In the genomic region with DNA sequence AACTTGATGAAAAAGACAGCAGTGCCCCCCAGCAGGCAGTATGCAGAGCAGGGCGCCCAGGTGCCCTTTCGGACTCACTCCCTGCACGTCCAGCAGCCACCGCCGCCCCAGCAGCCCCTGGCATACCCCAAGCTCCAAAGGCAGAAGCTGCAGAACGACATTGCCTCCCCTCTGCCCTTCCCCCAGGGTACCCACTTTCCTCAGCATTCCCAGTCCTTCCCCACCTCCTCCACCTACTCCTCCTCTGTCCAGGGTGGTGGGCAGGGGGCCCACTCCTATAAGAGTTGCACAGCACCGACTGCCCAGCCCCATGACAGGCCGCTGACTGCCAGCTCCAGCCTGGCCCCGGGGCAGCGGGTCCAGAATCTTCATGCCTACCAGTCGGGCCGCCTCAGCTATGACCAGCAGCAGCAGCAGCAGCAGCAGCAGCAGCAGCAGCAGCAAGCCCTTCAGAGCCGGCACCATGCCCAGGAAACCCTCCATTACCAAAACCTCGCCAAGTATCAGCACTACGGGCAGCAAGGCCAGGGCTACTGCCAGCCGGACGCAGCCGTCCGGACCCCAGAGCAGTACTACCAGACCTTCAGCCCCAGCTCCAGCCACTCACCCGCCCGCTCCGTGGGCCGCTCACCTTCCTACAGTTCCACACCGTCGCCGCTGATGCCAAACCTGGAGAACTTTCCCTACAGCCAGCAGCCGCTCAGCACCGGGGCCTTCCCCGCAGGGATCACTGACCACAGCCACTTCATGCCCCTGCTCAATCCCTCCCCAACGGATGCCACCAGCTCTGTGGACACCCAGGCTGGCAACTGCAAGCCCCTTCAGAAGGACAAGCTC, we compare ENCODE assay signal across 13 cellular contexts. TPM values are rescaled to one million over a fixed set of nuclear protein-coding genes. Genes with fewer than 3 reads are reported as not detected.
DNase-seq lines count a peak whose midpoint lies in the region; ATAC-seq and TF ChIP-seq lines count a peak whose summit lies in the region.
"Had no signal": no experiment of that assay in that cellular context is flagged by ENCODE, and none has a peak within 500 bp of the region (broad histone marks: within the 10 kb centered on the region; RNA-seq: fewer than 3 reads in every experiment).

No MANE protein-coding gene starts in this region.

- H3K4me2 ChIP-seq in neural progenitor cell (peak overlapping the region; percentile 67), trophoblast cell (ENCODE audit: low read length) (no peak overlapping the region), osteoblast (ENCODE audit: insufficient read depth, low read length) (no peak overlapping the region)

- H3K14ac ChIP-seq in trophoblast cell (ENCODE audit: low read length) = no peak overlapping the region

- peak overlapping the region in 6 of 7 donors; percentile 28 to 68 (median 38) for H3K4me3 Mint-ChIP-seq in CD8-positive, alpha-beta memory T cell
- H3K4me3 Mint-ChIP-seq in T-cell (peak overlapping the region in 2 of 3 donors; percentile 28 to 73), neural progenitor cell (peak overlapping the region; percentile 27)
- H3K4me3 Mint-ChIP-seq: HFFc6, nephron progenitor cell had no signal

- intact Hi-C loops in Right ventricle myocardium superior (cut with DNase I) = no loop called here
- intact Hi-C loops in colonic mucosa (cut with DNase I) = no loop called here

- H3K23ac ChIP-seq in trophoblast cell (ENCODE audit: low read length) = no peak overlapping the region

- peak in 1 of 5 donors; percentile 46 for DNase-seq in CD8-positive, alpha-beta memory T cell
- DNase-seq in T-cell (no peak), Right ventricle myocardium superior (peak; percentile 78), neural progenitor cell (ENCODE audit: low spot score) (no peak), DMS114 treated with DMSO at 0.1 percent for 48 hours (lab: John Stamatoyannopoulos, UW; ENCODE audit: unreplicated experiment) (no peak), colonic mucosa (no peak), trophoblast cell (no peak), osteoblast (ENCODE audit: insufficient read length, low spot score, missing footprints) (no peak)
- DNase-seq: foreskin fibroblast, nephron progenitor cell had no signal

- H4K91ac ChIP-seq in trophoblast cell (ENCODE audit: low read depth, low read length) = no peak overlapping the region

- no peaks in the 10 kb centered on the region for H3K79me1 ChIP-seq in trophoblast cell (ENCODE audit: low read length)

- H4K8ac ChIP-seq in trophoblast cell (ENCODE audit: low read depth, low read length) = no peak overlapping the region

- no peak for TF ChIP-seq CTCF in neural progenitor cell (IDR thresholded peaks at IDR 0.05)
- no peak for TF ChIP-seq CTCF in colonic mucosa (IDR thresholded peaks at IDR 0.05)
- no peak for TF ChIP-seq CTCF in osteoblast (IDR thresholded peaks at IDR 0.05; ENCODE audit: extremely low read depth, low read depth, low read length)

- no peak for ATAC-seq in T-cell (replicated peaks in 1 of 4)
- peak; percentile 66 for ATAC-seq in Right ventricle myocardium superior (ENCODE audit: poor library complexity)

- H2AK5ac ChIP-seq in trophoblast cell (ENCODE audit: low read length) = no peak overlapping the region

- peak overlapping the region; percentile 53 to 95 (median 76) for H3K27ac Mint-ChIP-seq in CD8-positive, alpha-beta memory T cell
- H3K27ac Mint-ChIP-seq in T-cell = peak overlapping the region; percentile 72 to 73
- peak overlapping the region; percentile 89 for H3K27ac Mint-ChIP-seq in neural progenitor cell
- H3K27ac Mint-ChIP-seq: HFFc6 had no signal

- no peak overlapping the region for H3K4ac ChIP-seq in trophoblast cell (ENCODE audit: low read depth, low read length)

- no peak overlapping the region for H3K18ac ChIP-seq in trophoblast cell (ENCODE audit: low read length)

- H3K27ac ChIP-seq in CD8-positive, alpha-beta memory T cell (ENCODE audit: low read depth, low read length) = peak overlapping the region; percentile 54
- no peak overlapping the region for H3K27ac ChIP-seq in neural progenitor cell
- H3K27ac ChIP-seq in colonic mucosa = no peak overlapping the region
- H3K27ac ChIP-seq in trophoblast cell (ENCODE audit: low read depth, low read length) = no peak overlapping the region
- no peak overlapping the region for H3K27ac ChIP-seq in osteoblast (ENCODE audit: low read depth, low read length)
- H3K27ac ChIP-seq: thoracic aorta had no signal

- H3K9me3 ChIP-seq in CD8-positive, alpha-beta memory T cell (ENCODE audit: low read length) = no peaks in the 10 kb centered on the region
- no peaks in the 10 kb centered on the region for H3K9me3 ChIP-seq in neural progenitor cell (ENCODE audit: low read depth)
- no peaks in the 10 kb centered on the region for H3K9me3 ChIP-seq in colonic mucosa
- H3K9me3 ChIP-seq in trophoblast cell (ENCODE audit: insufficient read depth, low read depth, low read length) = no peaks in the 10 kb centered on the region
- H3K9me3 ChIP-seq in osteoblast (ENCODE audit: low read depth, low read length) = no peaks in the 10 kb centered on the region
- H3K9me3 ChIP-seq: adrenal gland, thoracic aorta had no signal

- H3K79me2 ChIP-seq in neural progenitor cell (ENCODE audit: low read depth) (no peaks in the 10 kb centered on the region), trophoblast cell (ENCODE audit: control insufficient read depth, insufficient read depth, low read length, poor library complexity) (no peaks in the 10 kb centered on the region), osteoblast (ENCODE audit: insufficient read depth, low read length) (peaks cover 18% of the 10 kb centered on the region)

- H3K36me3 ChIP-seq in CD8-positive, alpha-beta memory T cell (ENCODE audit: insufficient read depth, low read length) = no peaks in the 10 kb centered on the region
- no peaks in the 10 kb centered on the region for H3K36me3 ChIP-seq in neural progenitor cell
- H3K36me3 ChIP-seq in colonic mucosa = no peaks in the 10 kb centered on the region
- H3K36me3 ChIP-seq in trophoblast cell (ENCODE audit: control insufficient read depth in 1 of 2, insufficient read depth in 2 of 2, low read length in 2 of 2) = peaks cover 56 to 58% of the 10 kb centered on the region in 2 experiments
- H3K36me3 ChIP-seq in osteoblast (ENCODE audit: insufficient read depth, low read length) = peaks cover 8% of the 10 kb centered on the region

- peaks cover 0 to 23% (median 4%) of the 10 kb centered on the region in 3 donors for H3K36me3 Mint-ChIP-seq in CD8-positive, alpha-beta memory T cell
- H3K36me3 Mint-ChIP-seq in T-cell (peaks cover 4% of the 10 kb centered on the region), neural progenitor cell (peaks cover 7% of the 10 kb centered on the region)

- no peak overlapping the region for H3K4me3 ChIP-seq in CD8-positive, alpha-beta memory T cell (ENCODE audit: low read length)
- H3K4me3 ChIP-seq in neural progenitor cell = no peak overlapping the region
- H3K4me3 ChIP-seq in colonic mucosa = no peak overlapping the region
- H3K4me3 ChIP-seq in trophoblast cell (ENCODE audit: low read depth, low read length) = no peak overlapping the region
- H3K4me3 ChIP-seq in osteoblast (ENCODE audit: insufficient read depth, low read length) = no peak overlapping the region
- H3K4me3 ChIP-seq: adrenal gland, thoracic aorta had no signal

- no peak overlapping the region for H2BK5ac ChIP-seq in trophoblast cell (ENCODE audit: low read depth, low read length, poor library complexity)

- no peak overlapping the region for H2AFZ ChIP-seq in neural progenitor cell (replicated peaks)
- H2AFZ ChIP-seq in trophoblast cell (ENCODE audit: insufficient read depth, low read length, poor library complexity) = no peak overlapping the region
- no peak overlapping the region for H2AFZ ChIP-seq in osteoblast (ENCODE audit: low read length)

- WGBS in trophoblast cell (ENCODE audit: extremely low coverage, insufficient coverage, insufficient read length) = no CpG with 5 or more reads among the region's 30 CpGs

- H2BK12ac ChIP-seq in trophoblast cell (ENCODE audit: low read length) = no peak overlapping the region

- H2BK120ac ChIP-seq in trophoblast cell (ENCODE audit: insufficient read depth, low read length, poor library complexity) = no peak overlapping the region

- peaks cover 18 to 24% (median 18%) of the 10 kb centered on the region in 3 donors for H3K4me1 Mint-ChIP-seq in CD8-positive, alpha-beta memory T cell
- H3K4me1 Mint-ChIP-seq in T-cell (peaks cover 24 to 30% (median 26%) of the 10 kb centered on the region in 3 donors), neural progenitor cell (peaks cover 50% of the 10 kb centered on the region)

- POLR2A ChIA-PET in CD8-positive, alpha-beta memory T cell (lab: Charles Lee) = interaction anchor here (1.5 kb wide), 1 partner anchor 43 kb away, joined by 3 read pairs; no protein-coding TSS in a partner anchor
- POLR2A ChIA-PET in T-cell (lab: Charles Lee) = interaction anchor here in 1 of 2 donors (0.5 kb wide), 1 partner anchor 45 kb away, joined by 4 read pairs; no protein-coding TSS in a partner anchor

- H3K9me3 Mint-ChIP-seq in CD8-positive, alpha-beta memory T cell = no peaks in the 10 kb centered on the region
- H3K9me3 Mint-ChIP-seq in T-cell (no peaks in the 10 kb centered on the region), neural progenitor cell (no peaks in the 10 kb centered on the region)
- H3K9me3 Mint-ChIP-seq: HFFc6, nephron progenitor cell had no signal

- H3K27me3 ChIP-seq in CD8-positive, alpha-beta memory T cell (ENCODE audit: insufficient read depth, low read length, poor library complexity, severe bottlenecking) = no peaks in the 10 kb centered on the region
- H3K27me3 ChIP-seq in neural progenitor cell (peaks cover 6% of the 10 kb centered on the region), colonic mucosa (no peaks in the 10 kb centered on the region), trophoblast cell (ENCODE audit: insufficient read depth, low read length) (no peaks in the 10 kb centered on the region), osteoblast (ENCODE audit: insufficient read depth, low read length) (no peaks in the 10 kb centered on the region)
- H3K27me3 ChIP-seq: adrenal gland had no signal

- H3F3A ChIP-seq in neural progenitor cell (ENCODE audit: low read depth) = peaks cover 17% of the 10 kb centered on the region

- CTCF ChIA-PET in CD8-positive, alpha-beta memory T cell (lab: Charles Lee) = interaction anchor here (1.0 to 1.9 kb wide), 4 partner anchors 10 to 67 kb away, joined by 3 to 11 read pairs (median 3); no protein-coding TSS in a partner anchor
- CTCF ChIA-PET in T-cell (lab: Charles Lee) = interaction anchor here in 1 of 2 donors (0.6 kb wide), 1 partner anchor 70 kb away, joined by 4 read pairs; no protein-coding TSS in a partner anchor

- H3K4me1 ChIP-seq in CD8-positive, alpha-beta memory T cell (ENCODE audit: insufficient read depth, low read length) = peaks cover 20% of the 10 kb centered on the region
- peaks cover 44% of the 10 kb centered on the region for H3K4me1 ChIP-seq in neural progenitor cell
- H3K4me1 ChIP-seq in colonic mucosa = peaks cover 7% of the 10 kb centered on the region
- peaks cover 6 to 12% of the 10 kb centered on the region in 2 experiments for H3K4me1 ChIP-seq in trophoblast cell (ENCODE audit: control insufficient read depth in 1 of 2, insufficient read depth in 2 of 2, low read length in 2 of 2)
- H3K4me1 ChIP-seq in osteoblast (ENCODE audit: insufficient read depth, low read length) = no peaks in the 10 kb centered on the region

- H3K9ac ChIP-seq in neural progenitor cell (no peak overlapping the region), colonic mucosa (ENCODE audit: low read depth in 2 of 2, low read length in 2 of 2) (no peak overlapping the region), trophoblast cell (ENCODE audit: low read length) (no peak overlapping the region)

- no peak overlapping the region for H4K12ac ChIP-seq in trophoblast cell (ENCODE audit: low read depth, low read length)

- no peaks in the 10 kb centered on the region for H3K27me3 Mint-ChIP-seq in CD8-positive, alpha-beta memory T cell
- no peaks in the 10 kb centered on the region for H3K27me3 Mint-ChIP-seq in T-cell
- peaks cover 8% of the 10 kb centered on the region for H3K27me3 Mint-ChIP-seq in neural progenitor cell (ENCODE audit: insufficient read depth, low read depth)

- peaks cover 94% of the 10 kb centered on the region for H4K20me1 ChIP-seq in neural progenitor cell (ENCODE audit: low read depth)
- peaks cover 54% of the 10 kb centered on the region for H4K20me1 ChIP-seq in osteoblast (ENCODE audit: insufficient read depth, low read length)

RNA-seq across cellular contexts. Expression of a gene that starts 43.2 kb away (rescaled TPM):
- 10 to 100 TPM; 27.2 to 29.6 TPM for total RNA-seq in CD8-positive, alpha-beta memory T cell
- 16.4 TPM for polyA plus RNA-seq in CD8-positive, alpha-beta memory T cell
- total RNA-seq in T-cell (100 to 1,000 TPM in 2 of 5 donors, 10 to 100 TPM in 3; 24.6 to 279 (median 38.9) TPM), Right ventricle myocardium superior (14.7 TPM), neural progenitor cell (ENCODE audit: low replicate concordance) (12.7 and 41.0 TPM in 2 replicates), colonic mucosa (100 to 1,000 TPM; 170 to 174 TPM), osteoblast (115 and 133 TPM in 2 replicates)
- 95.5 and 107 TPM in 2 replicates for polyA plus RNA-seq in trophoblast cell (2013)
